In the genomic region with DNA sequence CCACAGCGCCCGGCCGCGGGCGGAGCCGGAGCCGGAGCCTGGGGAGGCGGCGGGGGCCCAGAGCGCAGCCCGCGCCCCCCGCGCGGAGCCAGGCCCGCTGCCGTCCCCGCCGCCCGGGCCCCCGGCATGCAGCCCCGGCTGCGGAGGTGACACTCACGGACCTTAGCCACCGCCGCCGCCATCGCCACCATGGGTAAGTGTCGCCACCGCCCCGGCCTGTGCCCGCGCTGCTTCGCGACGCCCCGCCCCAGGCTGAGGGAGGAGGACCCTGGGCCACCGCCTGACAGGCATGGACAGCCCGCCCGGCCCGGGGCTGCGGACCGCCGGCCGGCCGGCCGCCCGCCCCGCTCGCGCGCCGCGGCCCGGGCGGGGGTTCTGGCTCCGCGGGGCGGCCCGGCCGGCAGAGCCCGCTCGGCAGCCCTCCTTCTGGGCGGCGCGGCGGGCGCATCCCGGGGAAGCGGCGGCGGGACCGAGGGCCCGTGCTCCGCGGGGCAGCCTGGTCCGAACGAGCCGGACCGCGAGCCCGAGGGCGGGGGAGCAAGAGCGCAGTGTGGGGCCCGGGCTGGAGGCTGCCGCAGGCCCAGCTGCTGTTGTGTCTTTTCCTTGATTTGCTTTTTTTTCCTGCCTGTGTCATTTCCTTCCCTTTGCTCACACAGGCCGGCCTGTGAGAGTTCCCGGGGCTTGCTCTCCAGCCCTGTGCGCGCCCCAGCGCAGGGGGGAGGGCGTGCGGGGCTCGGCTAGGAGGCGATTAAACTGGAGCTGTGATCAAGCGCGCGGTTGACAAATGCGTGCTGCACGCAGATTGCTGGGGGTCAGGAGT, we compare ENCODE assay signal across 8 cellular contexts.
DNase-seq lines count a peak whose midpoint lies in the region; ATAC-seq and TF ChIP-seq lines count a peak whose summit lies in the region.

No MANE protein-coding gene starts in this region.

- peak overlapping the region; percentile 83 to 100 for H3K27ac ChIP-seq in coronary artery

- peak; percentile 30 for ATAC-seq in HG02840 (IDR thresholded peaks at IDR 0.05; ENCODE audit: low FRiP score, unreplicated experiment)

- peak overlapping the region; percentile 97 for H3K4me3 ChIP-seq in coronary artery

- TF ChIP-seq CTCF in coronary artery (IDR thresholded peaks at IDR 0.05) = no peak

- DNase-seq in NCI-H1694 treated with DMSO at 0.1 percent for 48 hours (lab: John Stamatoyannopoulos, UW) (peak; percentile 19), NCI-H1694 (lab: John Stamatoyannopoulos, UW) (no peak), NCI-H2171 (lab: John Stamatoyannopoulos, UW) (peak; percentile 47), coronary artery (ENCODE audit: low spot score) (peak; percentile 83), left kidney (ENCODE audit: low read depth, low spot score) (peak; percentile 89)
- DNase-seq in activated CD4-positive, alpha-beta T cell treated with anti-CD3 and anti-CD28 coated beads for 4 hours = peak; percentile 47 to 48
- peak; percentile 25 to 54 (median 32) for DNase-seq in stimulated activated CD4-positive, alpha-beta T cell treated with anti-CD3 and anti-CD28 coated beads, Interleukin-1b, Interleukin-23, amount 100 ng/mL, for 24 hours (ENCODE audit: low read depth in 4 of 4, low spot score in 1 of 4)
